In genomic region chr9:34591091-34591910, GRCh38 we compare ENCODE assay signal across 8 cellular contexts. TPM values are rescaled to one million over a fixed set of nuclear protein-coding genes. Genes with fewer than 3 reads are reported as not detected.
DNase-seq lines count a peak whose midpoint lies in the region; ATAC-seq and TF ChIP-seq lines count a peak whose summit lies in the region.

No MANE protein-coding gene starts in this region.

- H3K56ac ChIP-seq in H9 (ENCODE audit: insufficient read length, low read depth, low read length), result no peak overlapping the region

- no TSS peak for BruUV-seq in Caco-2 (replicated peaks; lab: Mats Ljungman, UMichigan)

- H4K20me1 ChIP-seq in H9 (ENCODE audit: control insufficient read depth, insufficient read depth, insufficient read length), result peaks cover 4% of the 10 kb centered on the region

- TF ChIP-seq CTCF in Caco-2 (IDR thresholded peaks at IDR 0.05; ENCODE audit: insufficient read depth in 1 of 2, low read depth in 1 of 2, low read length in 1 of 2, severe bottlenecking in 1 of 2, unreplicated experiment in 1 of 2) (peak; percentile 86 to 92), H9 (conservative IDR thresholded peaks at IDR 0.05) (peak; percentile 96), liver (IDR thresholded peaks at IDR 0.05; ENCODE audit: low read depth, low read length, missing input control) (peak; percentile 93)

- H3K79me1 ChIP-seq in H9 (ENCODE audit: insufficient read depth, low read depth, low read length, poor library complexity, severe bottlenecking), result no peaks in the 10 kb centered on the region

- no peak overlapping the region for H3K18ac ChIP-seq in H9 (ENCODE audit: insufficient read length, low read depth, low read length)

- no peak overlapping the region for H2BK20ac ChIP-seq in H9 (ENCODE audit: low read depth, low read length, poor library complexity, severe bottlenecking)

- no peak overlapping the region for H3K27ac ChIP-seq in H9 (ENCODE audit: insufficient read length, low read depth, low read length)
- H3K27ac ChIP-seq in liver (ENCODE audit: low read depth in 1 of 2, low read length in 2 of 2), result peak overlapping the region; percentile 21 to 81

- H3K4me1 ChIP-seq in Caco-2 (peaks cover 15% of the 10 kb centered on the region), H9 (ENCODE audit: insufficient read depth, low read length) (peaks cover 5% of the 10 kb centered on the region; the same call in 1 of the 2 replicates), liver (ENCODE audit: control insufficient read depth in 4 of 4, insufficient read depth in 4 of 4, low read length in 3 of 4) (peaks cover 22 to 65% (median 50%) of the 10 kb centered on the region in 4 donors)

- no peak overlapping the region for H4K91ac ChIP-seq in H9 (ENCODE audit: insufficient read length, low read depth, low read length)

- H2BK5ac ChIP-seq in H9 (ENCODE audit: insufficient read length, low read length), result no peak overlapping the region

- peaks cover 21% of the 10 kb centered on the region for H3K23me2 ChIP-seq in H9 (ENCODE audit: insufficient read length, low read depth, low read length, poor library complexity, severe bottlenecking)

- ATAC-seq in GM18868 (IDR thresholded peaks at IDR 0.05; ENCODE audit: unreplicated experiment), result no peak

- no peak overlapping the region for H4K5ac ChIP-seq in H9 (ENCODE audit: insufficient read length, low read depth, low read length)

- H3K36me3 ChIP-seq in Caco-2 (ENCODE audit: control insufficient read depth, insufficient read depth, low read length) (no peaks in the 10 kb centered on the region), liver (ENCODE audit: control insufficient read depth in 4 of 4, insufficient read depth in 3 of 4, low read depth in 1 of 4, low read length in 3 of 4) (no peaks in the 10 kb centered on the region)

- peak overlapping the region; percentile 47 for H3K4me2 ChIP-seq in H9 (ENCODE audit: insufficient read depth, insufficient read length, low read length)

- H3K79me2 ChIP-seq in H9 (ENCODE audit: insufficient read depth, low read length), result no peaks in the 10 kb centered on the region

- POLR2A ChIA-PET in Caco-2 (lab: Charles Lee), result interaction anchor here (0.5 kb wide), 1 partner anchor 55 kb away, joined by 4 read pairs; the partner anchor contains the start of gene GALT

- no peak overlapping the region for H2AFZ ChIP-seq in H9 (ENCODE audit: low read length)

- H2BK120ac ChIP-seq in H9 (ENCODE audit: low read depth, low read length, poor library complexity, severe bottlenecking), result no peak overlapping the region

- H3K36me3 Mint-ChIP-seq in Caco-2 (ENCODE audit: insufficient read depth, unreplicated experiment) (no peaks in the 10 kb centered on the region), H9 (ENCODE audit: insufficient read depth in 1 of 3, low read depth in 3 of 3) (peaks cover 0 to 2% (median 0%) of the 10 kb centered on the region in 3 experiments; a peak in 1 of 7 replicates)
- H3K36me3 Mint-ChIP-seq in dendritic cell treated with granulocyte-macrophage colony-stimulating factor and Interleukin-4, amounts not matched to agents 40 ng/mL and 50 ng/mL, for 4 days (ENCODE audit: low read depth), result no peaks in the 10 kb centered on the region

- H3K4me3 Mint-ChIP-seq in Caco-2 (ENCODE audit: unreplicated experiment) (peak overlapping the region; percentile 81), H9 (peak overlapping the region; percentile 69 to 90)
- H3K4me3 Mint-ChIP-seq in dendritic cell treated with granulocyte-macrophage colony-stimulating factor and Interleukin-4, amounts not matched to agents 40 ng/mL and 50 ng/mL, for 4 days, result peak overlapping the region; percentile 75

- intact Hi-C loops in Caco-2 (cut with micrococcal nuclease; ENCODE audit: unreplicated experiment), result loop anchor here (1.0 to 2.0 kb wide), 4 partner anchors 43 to 187 kb away; partner anchors contain the start of gene ENHO
- intact Hi-C loops in dendritic cell treated with granulocyte-macrophage colony-stimulating factor and Interleukin-4, amounts not matched to agents 40 ng/mL and 50 ng/mL, for 4 days (cut with micrococcal nuclease), result loop anchor here (2.0 to 5.0 kb wide), 2 partner anchors 42 to 154 kb away; no protein-coding TSS in a partner anchor

- H3K27me3 Mint-ChIP-seq in Caco-2 (ENCODE audit: insufficient read depth, unreplicated experiment), result peaks cover 40% of the 10 kb centered on the region
- peaks cover 94% of the 10 kb centered on the region for H3K27me3 Mint-ChIP-seq in H9 (ENCODE audit: low read depth)
- H3K27me3 Mint-ChIP-seq in dendritic cell treated with granulocyte-macrophage colony-stimulating factor and Interleukin-4, amounts not matched to agents 40 ng/mL and 50 ng/mL, for 4 days, result peaks cover 78% of the 10 kb centered on the region

- TF ChIP-seq RAD21 in liver (IDR thresholded peaks at IDR 0.05), result peak; percentile 92 to 96

- no peak overlapping the region for H2BK15ac ChIP-seq in H9 (ENCODE audit: low read depth, low read length)

- no peaks in the 10 kb centered on the region for H3K9me3 Mint-ChIP-seq in Caco-2 (ENCODE audit: unreplicated experiment)
- H3K9me3 Mint-ChIP-seq in H9, result no peaks in the 10 kb centered on the region; a peak in 2 of 5 replicates
- no peaks in the 10 kb centered on the region for H3K9me3 Mint-ChIP-seq in dendritic cell treated with granulocyte-macrophage colony-stimulating factor and Interleukin-4, amounts not matched to agents 40 ng/mL and 50 ng/mL, for 4 days

- H3K27ac Mint-ChIP-seq in Caco-2 (ENCODE audit: unreplicated experiment) (no peak overlapping the region), H9 (no peak overlapping the region)
- H3K27ac Mint-ChIP-seq in dendritic cell treated with granulocyte-macrophage colony-stimulating factor and Interleukin-4, amounts not matched to agents 40 ng/mL and 50 ng/mL, for 4 days, result no peak overlapping the region

- H3K27me3 ChIP-seq in Caco-2 (replicated peaks; ENCODE audit: control insufficient read depth, insufficient read depth, low read length), result peaks cover 6% of the 10 kb centered on the region
- peaks cover 67% of the 10 kb centered on the region for H3K27me3 ChIP-seq in H9 (ENCODE audit: insufficient read depth, low read length)
- H3K27me3 ChIP-seq in liver (ENCODE audit: control insufficient read depth in 4 of 4, insufficient read depth in 4 of 4, low read length in 3 of 4), result peaks cover 0 to 2% (median 0%) of the 10 kb centered on the region in 4 donors

- H3K9me3 ChIP-seq in Caco-2 (no peaks in the 10 kb centered on the region), H9 (ENCODE audit: control insufficient read depth, low read depth, low read length) (no peaks in the 10 kb centered on the region), liver (ENCODE audit: control insufficient read depth in 4 of 4, low read length in 3 of 4) (no peaks in the 10 kb centered on the region)

- H3K9ac ChIP-seq in H9 (ENCODE audit: extremely low read depth, insufficient read length, low read length) (no peak overlapping the region), liver (ENCODE audit: low read depth in 1 of 2, low read length in 2 of 2) (no peak overlapping the region)

- WGBS in H9 (ENCODE audit: extremely low coverage, insufficient read length, low lambda C conversion rate), result no CpG with 5 or more reads among the region's 66 CpGs
- 10% methylated on average over 66 of the region's 66 CpGs for WGBS in liver

- CTCF ChIA-PET in Caco-2 (lab: Charles Lee), result interaction anchor here (0.6 to 2.7 kb wide), 24 partner anchors 9 to 251 kb away, joined by 3 to 37 read pairs (median 4); partner anchors contain the start of genes DNAI1 and FAM219A

- no peak overlapping the region for H4K8ac ChIP-seq in H9 (replicated peaks; ENCODE audit: insufficient read length, low read depth, low read length)

- H3K4me1 Mint-ChIP-seq in Caco-2 (ENCODE audit: low read depth, unreplicated experiment) (peaks cover 18% of the 10 kb centered on the region), H9 (peaks cover 24 to 41% of the 10 kb centered on the region in 2 experiments)
- peaks cover 48% of the 10 kb centered on the region for H3K4me1 Mint-ChIP-seq in dendritic cell treated with granulocyte-macrophage colony-stimulating factor and Interleukin-4, amounts not matched to agents 40 ng/mL and 50 ng/mL, for 4 days (ENCODE audit: low read depth)

- H2AK5ac ChIP-seq in H9 (ENCODE audit: insufficient read length, low read length), result no peak overlapping the region

- no peak overlapping the region for H2BK12ac ChIP-seq in H9 (ENCODE audit: insufficient read length, low read depth, low read length)

- no peak overlapping the region for H3K4ac ChIP-seq in H9 (ENCODE audit: low read depth, low read length)

- no peak overlapping the region for H3K14ac ChIP-seq in H9 (ENCODE audit: insufficient read depth, low read length)

- H3T11ph ChIP-seq in H9 (ENCODE audit: low read length), result no peak overlapping the region

- DNase-seq in Caco-2, result peak; percentile 81 to 91
- DNase-seq in H9, result peak; percentile 89
- peak; percentile 83 for DNase-seq in NCI-H2196 (lab: John Stamatoyannopoulos, UW; ENCODE audit: unreplicated experiment)
- peak; percentile 73 to 77 for DNase-seq in activated CD4-positive, alpha-beta T cell treated with anti-CD3 and anti-CD28 coated beads, Interleukin-2, amount 50 U/mL, for 4 hours
- peak; percentile 84 to 85 for DNase-seq in stimulated activated CD4-positive, alpha-beta T cell treated with anti-CD3 and anti-CD28 coated beads, Interleukin-2, amount 100 ng/mL, for 48 hours

- H3K4me3 ChIP-seq in Caco-2 (ENCODE audit: low read depth, low read length) (peak overlapping the region; percentile 49), liver (ENCODE audit: low read depth in 1 of 3, low read length in 3 of 3) (peak overlapping the region; percentile 28 to 31 (median 30))

- H3K23ac ChIP-seq in H9 (ENCODE audit: insufficient read length, low read depth, low read length), result no peak overlapping the region

TF ChIP-seq in liver, 16 proteins besides CTCF, POLR2A, EP300 and RAD21 (continues in another document):
- peak; percentile 26 to 56 for TF ChIP-seq RXRA (IDR thresholded peaks at IDR 0.05)
- TF ChIP-seq MAX (IDR thresholded peaks at IDR 0.05), result no peak
- peak; percentile 29 for TF ChIP-seq SP1 (IDR thresholded peaks at IDR 0.05)

RNA-seq across cellular contexts. Expression of gene CNTFR, which starts 1.8 kb away (rescaled TPM):
- 0.26 and 0.39 TPM in 2 replicates for total RNA-seq in Caco-2 (2022)
- total RNA-seq in H9 (2021), result 0.55 and 1.3 TPM in 2 replicates
- total RNA-seq in liver, result 1 to 10 TPM in 1 of 2 donors, under 1 TPM in 1; 0.75 to 3.3 TPM
- 1 to 10 TPM; 1.9 to 2.1 TPM for polyA plus RNA-seq in liver

RNA-seq across cellular contexts. Expression of gene RPP25L, which starts 20.6 kb away (rescaled TPM):
- total RNA-seq in Caco-2 (2022), result 26.2 and 27.4 TPM in 2 replicates
- 16.4 and 17.2 TPM in 2 replicates for total RNA-seq in H9 (2021)
- total RNA-seq in liver, result 10 to 100 TPM; 18.6 to 23.3 TPM
- 10 to 100 TPM; 25.0 to 33.4 TPM for polyA plus RNA-seq in liver

RNA-seq across cellular contexts. Expression of gene DCTN3, which starts 29.0 kb away (rescaled TPM):
- total RNA-seq in Caco-2 (2022) (66.1 and 70.0 TPM in 2 replicates), H9 (2021) (35.2 and 40.0 TPM in 2 replicates), liver (10 to 100 TPM; 24.9 to 51.9 TPM)
- polyA plus RNA-seq in liver, result 10 to 100 TPM; 44.6 to 48.7 TPM

RNA-seq across cellular contexts. Expression of gene ARID3C, which starts 37.6 kb away (rescaled TPM):
- total RNA-seq in Caco-2 (2022) (not detected in 2 replicates), H9 (2021) (not detected in 2 replicates), liver (1 to 10 TPM; 2.2 to 2.6 TPM)
- 1 to 10 TPM in 1 of 2 donors, under 1 TPM in 1; 0.58 to 1.1 TPM for polyA plus RNA-seq in liver

RNA-seq across cellular contexts. Expression of gene SIGMAR1, which starts 46.3 kb away (rescaled TPM):
- total RNA-seq in Caco-2 (2022) (102 and 103 TPM in 2 replicates), H9 (2021) (68.2 and 68.3 TPM in 2 replicates), liver (100 to 1,000 TPM; 116 to 161 TPM)
- 100 to 1,000 TPM; 196 to 210 TPM for polyA plus RNA-seq in liver
